Comparison of ENCODE assay signal across 23 cellular contexts in the genomic region with DNA sequence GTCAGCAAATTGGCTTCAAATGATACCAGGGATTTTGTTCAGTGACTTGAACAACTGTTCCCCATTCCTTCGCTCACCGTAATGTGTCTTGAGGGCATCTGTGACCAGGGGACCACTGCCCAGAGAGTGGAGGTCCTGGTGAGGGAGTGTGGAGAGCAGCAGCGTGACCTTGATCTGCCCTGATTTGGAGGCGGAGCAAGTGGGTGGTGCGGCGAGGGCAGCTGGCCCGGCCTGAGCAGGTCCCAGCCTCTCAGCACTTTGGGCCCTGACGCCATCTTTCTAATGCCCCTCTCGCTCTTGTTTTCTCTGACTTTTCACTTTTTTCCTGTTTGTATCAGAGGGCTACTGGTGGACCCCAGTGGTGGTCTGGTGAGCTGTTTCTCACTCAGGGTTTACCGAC. TPM values are rescaled to one million over a fixed set of nuclear protein-coding genes. Genes with fewer than 3 reads are reported as not detected.
DNase-seq lines count a peak whose midpoint lies in the region; ATAC-seq and TF ChIP-seq lines count a peak whose summit lies in the region.
"Had no signal": no experiment of that assay in that cellular context is flagged by ENCODE, and none has a peak within 500 bp of the region (broad histone marks: within the 10 kb centered on the region; RNA-seq: fewer than 3 reads in every experiment).

No MANE protein-coding gene starts in this region.

- H3K23ac ChIP-seq in IMR-90 (ENCODE audit: low read depth, low read length), result no peak overlapping the region

- CTCF ChIA-PET in IMR-90 (lab: Yijun Ruan, JAX), result no interaction called here

- H3K27me3 Mint-ChIP-seq in activated T-cell treated with anti-CD3 and anti-CD28 coated beads, Interleukin-2, amount 50 U/mL, for 24 hours, result no peaks in the 10 kb centered on the region
- H3K27me3 Mint-ChIP-seq in activated T-cell treated with anti-CD3 and anti-CD28 coated beads, Interleukin-2, amount 50 U/mL, for 72 hours (ENCODE audit: low read depth), result no peaks in the 10 kb centered on the region
- peaks cover 3% of the 10 kb centered on the region for H3K27me3 Mint-ChIP-seq in nephron progenitor cell (ENCODE audit: low read depth, poor library complexity)

- H4K5ac ChIP-seq in IMR-90 (ENCODE audit: low read depth, low read length), result no peak overlapping the region

- H3K4me3 ChIP-seq in IMR-90 (ENCODE audit: insufficient read depth, low read depth, low read length), result no peak overlapping the region
- H3K4me3 ChIP-seq in osteoblast (ENCODE audit: insufficient read depth, low read length), result no peak overlapping the region
- H3K4me3 ChIP-seq: BLaER1 treated with 17β-estradiol and CSF1 and Interleukin-3, amounts not matched to agents 10 nM and 100 nM had no signal

- no peak overlapping the region for H3K4me3 Mint-ChIP-seq in activated T-cell treated with anti-CD3 and anti-CD28 coated beads, Interleukin-2, amount 50 U/mL, for 24 hours
- no peak overlapping the region for H3K4me3 Mint-ChIP-seq in activated T-cell treated with anti-CD3 and anti-CD28 coated beads, Interleukin-2, amount 50 U/mL, for 72 hours
- peak overlapping the region; percentile 35 for H3K4me3 Mint-ChIP-seq in nephron progenitor cell

- H3K36me3 Mint-ChIP-seq in activated T-cell treated with anti-CD3 and anti-CD28 coated beads, Interleukin-2, amount 50 U/mL, for 24 hours (ENCODE audit: low read depth), result peaks cover 84% of the 10 kb centered on the region
- peaks cover 12 to 27% of the 10 kb centered on the region in 2 donors for H3K36me3 Mint-ChIP-seq in activated T-cell treated with anti-CD3 and anti-CD28 coated beads, Interleukin-2, amount 50 U/mL, for 72 hours (ENCODE audit: insufficient read depth in 2 of 2)
- peaks cover 60% of the 10 kb centered on the region for H3K36me3 Mint-ChIP-seq in nephron progenitor cell (ENCODE audit: low read depth)

- ATAC-seq in activated T-cell treated with anti-CD3 and anti-CD28 coated beads, Interleukin-2, amount 50 U/mL, for 72 hours (replicated peaks in 1 of 2), result no peak
- ATAC-seq in IMR-90 (ENCODE audit: low read depth) (no peak), left ventricle myocardium superior (peak; percentile 76)

- 100% methylated on average over 3 of the region's 10 CpGs; no CpG with 5 or more reads in 1 of the 2 experiments for WGBS in IMR-90 (ENCODE audit: extremely low coverage in 2 of 2, insufficient read length in 1 of 2), 2 experiments

- H2AK5ac ChIP-seq in IMR-90 (ENCODE audit: low read depth, low read length), result no peak overlapping the region

- peaks cover 12% of the 10 kb centered on the region for H3K9me1 ChIP-seq in IMR-90 (ENCODE audit: insufficient read depth, low read length)

- H3K27ac ChIP-seq in IMR-90 (ENCODE audit: insufficient read depth, low read length), result no peak overlapping the region
- no peak overlapping the region for H3K27ac ChIP-seq in osteoblast (ENCODE audit: low read depth, low read length)
- H3K27ac ChIP-seq: BLaER1 treated with 17β-estradiol and CSF1 and Interleukin-3, amounts not matched to agents 10 nM and 100 nM; KMS-11 had no signal

- peaks cover 47% of the 10 kb centered on the region for H3K79me2 ChIP-seq in osteoblast (ENCODE audit: insufficient read depth, low read length)

- no peak overlapping the region for H3K4ac ChIP-seq in IMR-90 (ENCODE audit: low read depth, low read length)

- dilution Hi-C loops in IMR-90 (cut with HindIII; ENCODE audit: low sequenced_read_pairs, unreplicated experiment), result no loop called here

- H4K91ac ChIP-seq in IMR-90 (ENCODE audit: insufficient read depth, low read depth, low read length), result no peak overlapping the region

- H3K18ac ChIP-seq in IMR-90 (ENCODE audit: low read depth, low read length), result no peak overlapping the region

- H2BK15ac ChIP-seq in IMR-90 (ENCODE audit: low read depth, low read length), result no peak overlapping the region

- H3K36me3 ChIP-seq in IMR-90 (ENCODE audit: control insufficient read depth, insufficient read depth, low read length) (peaks cover 14% of the 10 kb centered on the region), osteoblast (ENCODE audit: insufficient read depth, low read length) (peaks cover 23% of the 10 kb centered on the region)

- H3K9ac ChIP-seq in IMR-90 (ENCODE audit: low read depth, low read length), result no peak overlapping the region
- H3K9ac ChIP-seq: BLaER1 treated with 17β-estradiol and CSF1 and Interleukin-3, amounts not matched to agents 10 nM and 100 nM; KMS-11 had no signal

- intact Hi-C loops in IMR-90 (cut with micrococcal nuclease), result no loop called here
- intact Hi-C loops in left ventricle myocardium superior (cut with micrococcal nuclease), result no loop called here

- H3K4me1 ChIP-seq in IMR-90 (ENCODE audit: control insufficient read depth, insufficient read depth, low read length) (0 out of 2 replicates have a peak, but pooled peaks cover 2% of the 10 kb centered on the region), osteoblast (ENCODE audit: insufficient read depth, low read length) (no peaks in the 10 kb centered on the region)
- H3K4me1 ChIP-seq: BLaER1 treated with 17β-estradiol and CSF1 and Interleukin-3, amounts not matched to agents 10 nM and 100 nM had no signal

- no peaks in the 10 kb centered on the region for H3K9me3 Mint-ChIP-seq in activated T-cell treated with anti-CD3 and anti-CD28 coated beads, Interleukin-2, amount 50 U/mL, for 24 hours
- no peaks in the 10 kb centered on the region for H3K9me3 Mint-ChIP-seq in activated T-cell treated with anti-CD3 and anti-CD28 coated beads, Interleukin-2, amount 50 U/mL, for 72 hours
- no peaks in the 10 kb centered on the region for H3K9me3 Mint-ChIP-seq in nephron progenitor cell

- no peak overlapping the region for H3K56ac ChIP-seq in IMR-90 (ENCODE audit: extremely low read depth, insufficient read depth, low read length)

- no peak overlapping the region for H3K14ac ChIP-seq in IMR-90 (replicated peaks; ENCODE audit: low read depth, low read length)

- BruUV-seq in IMR-90 (replicated peaks; lab: Mats Ljungman, UMichigan), result no TSS peak

- peaks cover 4% of the 10 kb centered on the region; the same call in 1 of the 2 replicates for H4K20me1 ChIP-seq in IMR-90 (ENCODE audit: insufficient read depth, low read length)
- H4K20me1 ChIP-seq in osteoblast (ENCODE audit: insufficient read depth, low read length), result no peaks in the 10 kb centered on the region

- H3K27me3 ChIP-seq in IMR-90 (ENCODE audit: control insufficient read depth, insufficient read depth, low read length) (no peaks in the 10 kb centered on the region), osteoblast (ENCODE audit: insufficient read depth, low read length) (no peaks in the 10 kb centered on the region)
- H3K27me3 ChIP-seq: BLaER1 treated with 17β-estradiol and CSF1 and Interleukin-3, amounts not matched to agents 10 nM and 100 nM had no signal

- TF ChIP-seq RAD21 in IMR-90 (IDR thresholded peaks at IDR 0.05; ENCODE audit: low read length), result no peak

- no peak overlapping the region for H2BK5ac ChIP-seq in IMR-90 (ENCODE audit: low read depth, low read length, poor library complexity, severe bottlenecking)

- H3K27ac Mint-ChIP-seq in activated T-cell treated with anti-CD3 and anti-CD28 coated beads, Interleukin-2, amount 50 U/mL, for 24 hours, result peak overlapping the region; percentile 50
- no peak overlapping the region for H3K27ac Mint-ChIP-seq in activated T-cell treated with anti-CD3 and anti-CD28 coated beads, Interleukin-2, amount 50 U/mL, for 72 hours
- H3K27ac Mint-ChIP-seq in nephron progenitor cell, result peak overlapping the region; percentile 68

- no peak overlapping the region for H2BK20ac ChIP-seq in IMR-90 (ENCODE audit: low read depth, low read length)

- no peak for TF ChIP-seq POLR2A in IMR-90 (IDR thresholded peaks at IDR 0.05; ENCODE audit: low read depth, low read length)

- POLR2A ChIA-PET in IMR-90 (lab: Charles Lee; ENCODE audit: unreplicated experiment), result interaction anchor here (0.5 kb wide), 1 partner anchor 69 kb away, joined by 4 read pairs; no protein-coding TSS in a partner anchor

- no peaks in the 10 kb centered on the region; the same call in 1 of the 2 replicates for H3K9me3 ChIP-seq in IMR-90 (ENCODE audit: control insufficient read depth, insufficient read depth, low read length)
- H3K9me3 ChIP-seq in osteoblast (ENCODE audit: low read depth, low read length), result no peaks in the 10 kb centered on the region

- in situ Hi-C loops in IMR-90 (cut with MboI; ENCODE audit: low sequenced_read_pairs), result no loop called here

- no peak overlapping the region for H2AK9ac ChIP-seq in IMR-90 (replicated peaks; ENCODE audit: low read depth, low read length, poor library complexity)

- H4K8ac ChIP-seq in IMR-90 (ENCODE audit: low read depth in 2 of 2, low read length in 2 of 2), result no peak overlapping the region

- peaks cover 10% of the 10 kb centered on the region for H3K4me1 Mint-ChIP-seq in activated T-cell treated with anti-CD3 and anti-CD28 coated beads, Interleukin-2, amount 50 U/mL, for 24 hours (ENCODE audit: low read depth)
- H3K4me1 Mint-ChIP-seq in activated T-cell treated with anti-CD3 and anti-CD28 coated beads, Interleukin-2, amount 50 U/mL, for 72 hours (ENCODE audit: low read depth), result no peaks in the 10 kb centered on the region
- peaks cover 17% of the 10 kb centered on the region for H3K4me1 Mint-ChIP-seq in nephron progenitor cell

- TF ChIP-seq CTCF in IMR-90 (conservative IDR thresholded peaks at IDR 0.05; ENCODE audit: low read depth, low read length) (no peak), nephron progenitor cell (IDR thresholded peaks at IDR 0.05) (no peak), osteoblast (IDR thresholded peaks at IDR 0.05; ENCODE audit: extremely low read depth, low read depth, low read length) (no peak)

- H2BK120ac ChIP-seq in IMR-90 (ENCODE audit: low read depth, low read length), result no peak overlapping the region

- peaks cover 19 to 50% of the 10 kb centered on the region in 2 experiments for H3K79me1 ChIP-seq in IMR-90 (ENCODE audit: low read depth in 1 of 2, low read length in 2 of 2)

- H3K4me2 ChIP-seq in IMR-90 (ENCODE audit: low read depth, low read length), result no peak overlapping the region
- no peak overlapping the region for H3K4me2 ChIP-seq in osteoblast (ENCODE audit: insufficient read depth, low read length)
- H3K4me2 ChIP-seq: BLaER1 treated with 17β-estradiol and CSF1 and Interleukin-3, amounts not matched to agents 10 nM and 100 nM; KMS-11 had no signal

- H2AFZ ChIP-seq in IMR-90 (replicated peaks; ENCODE audit: low read length, poor library complexity) (peak overlapping the region; percentile 8), osteoblast (ENCODE audit: low read length) (no peak overlapping the region)

- no peak for DNase-seq in activated T-cell treated with anti-CD3 and anti-CD28 coated beads, Interleukin-2, amount 50 U/mL, for 24 hours
- DNase-seq in activated T-cell treated with anti-CD3 and anti-CD28 coated beads, Interleukin-2, amount 50 U/mL, for 72 hours, result no peak
- DNase-seq in IMR-90, result no peak
- no peak for DNase-seq in left ventricle myocardium superior
- peak; percentile 12 for DNase-seq in nephron progenitor cell
- DNase-seq in activated CD4-positive, CD25-positive, alpha-beta regulatory T cell treated with anti-CD3 and anti-CD28 coated beads, Interleukin-2, amount 50 U/mL, for 72 hours, result no peak
- no peak for DNase-seq in osteoblast (ENCODE audit: insufficient read length, low spot score, missing footprints)
- no peak for DNase-seq in NCI-H82 treated with DMSO at 0.1 percent for 48 hours (lab: John Stamatoyannopoulos, UW; ENCODE audit: unreplicated experiment)
- DNase-seq: 8988T, DMS53, GF-D8, GOT3, NCI-H1105, NCI-H146, NCI-H2029 treated with DMSO at 0.1 percent for 48 hours, NCI-H2171, NCI-H345, NCI-H524, NCI-H82, OCI-M1, SHP77 had no signal

RNA-seq across cellular contexts. Expression of a gene that starts 31.1 kb away (rescaled TPM):
- total RNA-seq in activated T-cell treated with anti-CD3 and anti-CD28 coated beads, Interleukin-2, amount 50 U/mL, for 72 hours, result 10 to 100 TPM; 50.1 to 53.4 TPM
- total RNA-seq in IMR-90 (2012; rRNA removed), result 17.9 and 19.4 TPM in 2 replicates
- 22.7 and 24.3 TPM in 2 replicates for polyA plus RNA-seq in IMR-90 (2012; rRNA removed)
- 10.6 and 14.5 TPM in 2 replicates for polyA plus RNA-seq in IMR-90 (2012; cell fraction: cytosol; rRNA removed)
- polyA plus RNA-seq in IMR-90 (2012; cell fraction: nucleus; rRNA removed; ENCODE audit: low replicate concordance), result 83.5 and 90.7 TPM in 2 replicates
- total RNA-seq in left ventricle myocardium superior, result 28.5 TPM
- 22.8 and 27.4 TPM in 2 replicates for total RNA-seq in osteoblast
